Comparison of ENCODE assay signal across 19 cellular contexts in genomic region chr7:108434030-108434429, GRCh38.
"Had no signal": no experiment of that assay in that cellular context is flagged by ENCODE, and none has a peak within 500 bp of the region (broad histone marks: within the 10 kb centered on the region; RNA-seq: fewer than 3 reads in every experiment).

No MANE protein-coding gene starts in this region.

- H3K4me3 ChIP-seq: esophagus muscularis mucosa, gastroesophageal sphincter, heart right ventricle, smooth muscle cell, suprapubic skin had no signal

- ATAC-seq: gastroesophageal sphincter, heart right ventricle, sciatic nerve had no signal

- H3K27me3 ChIP-seq: esophagus muscularis mucosa, gastroesophageal sphincter, suprapubic skin had no signal

- H3K27ac Mint-ChIP-seq: activated naive CD4-positive, alpha-beta T cell treated with anti-CD3 and anti-CD28 coated beads, Interleukin-2, amount 50 U/mL, for 24 hours; memory B cell; T-helper 2 cell treated with Interferon-gamma antibody and Interleukin-4, amounts not matched to agents 5 μg/mL and 100 μg/mL, for 36 hours; type B pancreatic cell had no signal

- H3K36me3 ChIP-seq: esophagus muscularis mucosa, gastroesophageal sphincter, heart right ventricle, suprapubic skin had no signal

- H3K9me3 ChIP-seq: esophagus muscularis mucosa, gastroesophageal sphincter, heart right ventricle, suprapubic skin had no signal

- H3K4me3 Mint-ChIP-seq: activated naive CD4-positive, alpha-beta T cell treated with anti-CD3 and anti-CD28 coated beads, Interleukin-2, amount 50 U/mL, for 24 hours; memory B cell; naive B cell; neural crest cell; T-helper 2 cell treated with Interferon-gamma antibody and Interleukin-4, amounts not matched to agents 5 μg/mL and 100 μg/mL, for 36 hours; type B pancreatic cell had no signal

- DNase-seq: activated CD4-positive, alpha-beta T cell treated with anti-CD3 and anti-CD28 coated beads, Interleukin-2, amount 50 U/mL, for 48 hours; activated gamma-delta T cell; dermis blood vessel endothelial cell; effector memory CD4-positive, alpha-beta T cell; heart right ventricle; kidney glomerular epithelial cell; naive B cell; stimulated activated CD4-positive, alpha-beta T cell treated with anti-CD3 and anti-CD28 coated beads, Interleukin-4, amount 100 ng/mL, for 1 hour; stimulated activated naive CD8-positive, alpha-beta T cell treated with anti-CD3 and anti-CD28 coated beads, Interleukin-15, amount 100 ng/mL, for 72 hours had no signal

- H3K27ac ChIP-seq: esophagus muscularis mucosa, gastroesophageal sphincter, heart right ventricle, suprapubic skin had no signal

- H3K36me3 Mint-ChIP-seq: type B pancreatic cell had no signal

- H3K9me3 Mint-ChIP-seq: activated naive CD4-positive, alpha-beta T cell treated with anti-CD3 and anti-CD28 coated beads, Interleukin-2, amount 50 U/mL, for 24 hours; T-helper 2 cell treated with Interferon-gamma antibody and Interleukin-4, amounts not matched to agents 5 μg/mL and 100 μg/mL, for 36 hours had no signal

- H3K27me3 Mint-ChIP-seq: stimulated activated naive CD8-positive, alpha-beta T cell treated with anti-CD3 and anti-CD28 coated beads, Interleukin-15, amount 100 ng/mL, for 72 hours; type B pancreatic cell had no signal

- H3K4me1 ChIP-seq: esophagus muscularis mucosa, gastroesophageal sphincter, heart right ventricle, suprapubic skin had no signal

- H3K4me2 ChIP-seq: smooth muscle cell had no signal

- H3K4me1 Mint-ChIP-seq: activated naive CD4-positive, alpha-beta T cell treated with anti-CD3 and anti-CD28 coated beads, Interleukin-2, amount 50 U/mL, for 24 hours; memory B cell; naive B cell had no signal
